1 cellular context compared by ENCODE assay signal in genomic region chr16:8869212-8869987, GRCh38.
TF ChIP-seq lines count a peak whose summit lies in the region.

No MANE protein-coding gene starts in this region.

TF ChIP-seq in HepG2, 621 proteins besides CTCF, POLR2A, EP300 and RAD21 (continued from another document and continues in another):
- TF ChIP-seq ZFP91 (CRISPR knock-in tag; IDR thresholded peaks at IDR 0.05; ENCODE audit: borderline replicate concordance) (no peak), ZNF20 (CRISPR knock-in tag; IDR thresholded peaks at IDR 0.05) (no peak), TP53 (CRISPR knock-in tag; conservative IDR thresholded peaks at IDR 0.05) (peak; percentile 44; the same call in 1 of the 2 replicates), ZNF788 (CRISPR knock-in tag; IDR thresholded peaks at IDR 0.05; ENCODE audit: borderline replicate concordance) (no peak; the same call in 1 of the 2 replicates), POLR2AphosphoS2 (IDR thresholded peaks at IDR 0.05; ENCODE audit: low read depth, low read length) (no peak), DBP (CRISPR knock-in tag; IDR thresholded peaks at IDR 0.05; ENCODE audit: not compliant biosample characterization) (no peak), MTA1 (CRISPR knock-in tag; IDR thresholded peaks at IDR 0.05; ENCODE audit: borderline replicate concordance) (peak; percentile 80; the same call in 1 of the 2 replicates), ZSCAN29 (CRISPR knock-in tag; conservative IDR thresholded peaks at IDR 0.05) (no peak), SSRP1 (CRISPR knock-in tag; IDR thresholded peaks at IDR 0.05) (no peak), ZBTB20 (CRISPR knock-in tag; IDR thresholded peaks at IDR 0.05; ENCODE audit: borderline replicate concordance, low read depth) (0 out of 2 replicates have a peak, but pooled peaks have one; percentile 51), ZC3H4 (CRISPR knock-in tag; IDR thresholded peaks at IDR 0.05; ENCODE audit: borderline replicate concordance) (peak; percentile 21; the same call in 1 of the 2 replicates), RXRB (CRISPR knock-in tag; IDR thresholded peaks at IDR 0.05; ENCODE audit: borderline replicate concordance) (peak; percentile 61), SALL2 (CRISPR knock-in tag; IDR thresholded peaks at IDR 0.05) (no peak; the same call in 1 of the 2 replicates), ZNF432 (CRISPR knock-in tag; IDR thresholded peaks at IDR 0.05; ENCODE audit: borderline replicate concordance) (no peak), IRF2 (CRISPR knock-in tag; IDR thresholded peaks at IDR 0.05) (0 out of 2 replicates have a peak, but pooled peaks have one; percentile 41), CEBPG (CRISPR knock-in tag; IDR thresholded peaks at IDR 0.05) (no peak; the same call in 1 of the 2 replicates), SKIL (CRISPR knock-in tag; IDR thresholded peaks at IDR 0.05; ENCODE audit: borderline replicate concordance) (0 out of 2 replicates have a peak, but pooled peaks have one; percentile 6), POGK (CRISPR knock-in tag; conservative IDR thresholded peaks at IDR 0.05) (0 out of 2 replicates have a peak, but pooled peaks have one; percentile 19), ZNF10 (CRISPR knock-in tag; IDR thresholded peaks at IDR 0.05; ENCODE audit: borderline replicate concordance, low read depth) (no peak), THAP7 (CRISPR knock-in tag; IDR thresholded peaks at IDR 0.05) (peak; percentile 83; the same call in 1 of the 2 replicates), PAX8 (CRISPR knock-in tag; IDR thresholded peaks at IDR 0.05; ENCODE audit: borderline replicate concordance) (no peak), ZBTB25 (CRISPR knock-in tag; IDR thresholded peaks at IDR 0.05) (0 out of 2 replicates have a peak, but pooled peaks have one; percentile 42), EHMT2 (IDR thresholded peaks at IDR 0.05; ENCODE audit: borderline replicate concordance, low read depth, low read length) (no peak), ZBTB4 (CRISPR knock-in tag; IDR thresholded peaks at IDR 0.05; ENCODE audit: borderline replicate concordance) (0 out of 2 replicates have a peak, but pooled peaks have one; percentile 40), ZNF136 (CRISPR knock-in tag; IDR thresholded peaks at IDR 0.05; ENCODE audit: low read depth) (peak; percentile 77; the same call in 1 of the 2 replicates), PHF5A (CRISPR knock-in tag; IDR thresholded peaks at IDR 0.05; ENCODE audit: low read depth, unreplicated experiment) (peak; percentile 22), ZNF781 (CRISPR knock-in tag; IDR thresholded peaks at IDR 0.05; ENCODE audit: borderline replicate concordance, not compliant biosample characterization) (peak; percentile 9), ZNF773 (CRISPR knock-in tag; IDR thresholded peaks at IDR 0.05; ENCODE audit: borderline replicate concordance) (peak; percentile 66; the same call in 1 of the 2 replicates), RERE (CRISPR knock-in tag; IDR thresholded peaks at IDR 0.05; ENCODE audit: low read depth) (no peak), ZKSCAN8 (CRISPR knock-in tag; IDR thresholded peaks at IDR 0.05; ENCODE audit: borderline replicate concordance) (peak; percentile 31; the same call in 1 of the 2 replicates), ZBTB33 (CRISPR knock-in tag; IDR thresholded peaks at IDR 0.05) (peak; percentile 30; the same call in 1 of the 2 replicates), THAP11 (CRISPR knock-in tag; IDR thresholded peaks at IDR 0.05) (peak; percentile 39; the same call in 1 of the 2 replicates), ATRX (CRISPR knock-in tag; IDR thresholded peaks at IDR 0.05; ENCODE audit: borderline replicate concordance) (no peak), GMEB2 (CRISPR knock-in tag; IDR thresholded peaks at IDR 0.05; ENCODE audit: low read depth) (no peak), ZSCAN31 (CRISPR knock-in tag; IDR thresholded peaks at IDR 0.05; ENCODE audit: low read depth) (peak; percentile 43)
